In the genomic region with DNA sequence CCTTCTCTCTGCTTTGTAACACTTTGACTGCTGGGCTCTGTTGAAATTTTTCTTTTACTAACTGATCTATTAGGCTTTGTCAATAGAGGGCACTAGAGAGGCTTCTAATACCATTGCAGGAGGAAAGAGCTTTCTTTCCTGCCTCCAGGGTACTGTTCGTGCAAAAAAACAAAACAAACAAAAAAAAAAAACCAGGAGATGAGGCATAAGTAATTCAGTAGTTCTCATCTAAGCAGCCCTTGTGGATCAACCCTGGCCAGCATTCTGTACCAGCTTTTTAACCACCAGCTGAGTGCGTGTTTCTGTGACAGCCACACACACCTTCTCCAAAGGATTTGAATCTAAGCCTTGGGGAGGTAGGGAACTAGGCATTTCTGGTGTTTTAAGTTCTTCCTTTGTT, we compare ENCODE assay signal across 8 cellular contexts.
DNase-seq lines count a peak whose midpoint lies in the region; ATAC-seq and TF ChIP-seq lines count a peak whose summit lies in the region.

No MANE protein-coding gene starts in this region.

- peak; percentile 76 for ATAC-seq in left lobe of liver
- no peak for ATAC-seq in HG02642 (IDR thresholded peaks at IDR 0.05; ENCODE audit: poor library complexity, unreplicated experiment)
- ATAC-seq in GM19452 (IDR thresholded peaks at IDR 0.05; ENCODE audit: unreplicated experiment) = no peak

- TF ChIP-seq CTCF in ascending aorta (IDR thresholded peaks at IDR 0.05) = peak; percentile 16 to 42 (median 31)
- TF ChIP-seq CTCF in ovary (IDR thresholded peaks at IDR 0.05) = no peak

- intact Hi-C loops in ascending aorta (cut with DNase I) = loop anchor here (10.0 kb wide), 1 partner anchor 1761 kb away; the partner anchor contains the start of gene EFNB2
- intact Hi-C loops in ovary (cut with DNase I) = no loop called here

- H3K27me3 ChIP-seq in H7 (ENCODE audit: control insufficient read depth, insufficient read depth, low read length) (no peaks in the 10 kb centered on the region), ascending aorta (no peaks in the 10 kb centered on the region), ovary (no peaks in the 10 kb centered on the region)

- H3K9me3 ChIP-seq in ascending aorta (no peaks in the 10 kb centered on the region), ovary (no peaks in the 10 kb centered on the region)

- H3K4me1 ChIP-seq in ascending aorta = no peaks in the 10 kb centered on the region
- no peaks in the 10 kb centered on the region for H3K4me1 ChIP-seq in ovary (ENCODE audit: insufficient read depth)

- H3K36me3 ChIP-seq in H7 (replicated peaks; ENCODE audit: control insufficient read depth, insufficient read depth, low read length) (no peaks in the 10 kb centered on the region), ascending aorta (no peaks in the 10 kb centered on the region), ovary (no peaks in the 10 kb centered on the region)

- H3K27ac ChIP-seq in ascending aorta (no peak overlapping the region), ovary (no peak overlapping the region)

- no peak for TF ChIP-seq POLR2A in ovary (IDR thresholded peaks at IDR 0.05)

- no peak for TF ChIP-seq EP300 in ovary (IDR thresholded peaks at IDR 0.05)

- H3K4me3 ChIP-seq in H7 (ENCODE audit: insufficient read depth, low read depth, low read length) (no peak overlapping the region), ascending aorta (no peak overlapping the region), ovary (no peak overlapping the region)

- DNase-seq in ELR (ENCODE audit: low read depth) (peak; percentile 55), H7 (peak; percentile 9), NCI-H1417 treated with DMSO at 0.1 percent for 48 hours (lab: John Stamatoyannopoulos, UW) (peak; percentile 26), ascending aorta (ENCODE audit: low spot score in 2 of 2) (no peak), left lobe of liver (ENCODE audit: low spot score) (no peak), ovary (no peak)

- WGBS in ovary, 3 donors = 63 to 66% (median 64%) methylated on average over 2 of the region's 2 CpGs

Comparison
In these comparisons a context has a peak if more than half of its experiments do, and no peak if none do; other contexts are left out.
1. DNase-seq: peak in ELR (single experiment), H7 (single experiment) and NCI-H1417 treated with DMSO at 0.1 percent for 48 hours (single experiment); none in ascending aorta (0 of 2), left lobe of liver (single experiment) and ovary (0 of 5).
2. CTCF ChIP-seq: peak in ascending aorta (3 of 3); none in ovary (0 of 3).